17 cellular contexts compared by ENCODE assay signal in genomic region chr2:29663266-29663665, GRCh38.
A peak's percentile ranks its signal among the peaks of the same experiment; 100 is the strongest.
DNase-seq lines count a peak whose midpoint lies in the region; ATAC-seq and TF ChIP-seq lines count a peak whose summit lies in the region.
"Had no signal": no experiment of that assay in that cellular context is flagged by ENCODE, and none has a peak within 500 bp of the region (broad histone marks: within the 10 kb centered on the region; RNA-seq: fewer than 3 reads in every experiment).

No MANE protein-coding gene starts in this region.

- DNase-seq in GM04504 (ENCODE audit: low read depth), result peak; percentile 9
- DNase-seq in amniotic epithelial cell (ENCODE audit: low read depth), result peak; percentile 64
- peak; percentile 83 for DNase-seq in fibroblast of the aortic adventitia (ENCODE audit: low read depth)
- DNase-seq in smooth muscle cell of the brain vasculature (ENCODE audit: low read depth, low spot score), result peak; percentile 51
- DNase-seq in NCI-H128 (lab: John Stamatoyannopoulos, UW; ENCODE audit: unreplicated experiment), result no peak
- DNase-seq: activated CD4-positive, alpha-beta T cell treated with anti-CD3 and anti-CD28 coated beads for 36 hours; activated naive CD4-positive, alpha-beta T cell treated with anti-CD3 and anti-CD28 coated beads, Interleukin-2, amount 10 ng/mL, durations not matched to agents 7 days and 5 days; CD8-positive, alpha-beta T cell; NCI-H187; NCI-H524 treated with DMSO at 0.1 percent for 48 hours; stimulated activated CD4-positive, alpha-beta T cell treated with anti-CD3 and anti-CD28 coated beads, Interleukin-4, amount 100 ng/mL, for 1 hour; trophoblast cell had no signal

- TF ChIP-seq CTCF in fibroblast of the aortic adventitia (IDR thresholded peaks at IDR 0.05; ENCODE audit: insufficient read depth, low read length), result no peak

- no peak overlapping the region for H3K4me3 ChIP-seq in fibroblast of the aortic adventitia (ENCODE audit: low read depth, low read length)
- H3K4me3 ChIP-seq: lung had no signal

- ATAC-seq in HG03571 (IDR thresholded peaks at IDR 0.05; ENCODE audit: unreplicated experiment) (no peak), HG03108 (IDR thresholded peaks at IDR 0.05; ENCODE audit: unreplicated experiment) (no peak), GM18861 (IDR thresholded peaks at IDR 0.05; ENCODE audit: unreplicated experiment) (no peak)
- ATAC-seq: activated CD4-positive, alpha-beta T cell treated with anti-CD3 and anti-CD28 coated beads for 36 hours; CD8-positive, alpha-beta T cell; natural killer cell treated with Interleukin-12 subunit alpha and Interleukin-12 subunit beta and Interleukin-15 and Interleukin-18, amount 100 ng/mL, for 72 hours had no signal
